11 cellular contexts compared by ENCODE assay signal in genomic region chr6:52415917-52416628, GRCh38. TPM values are rescaled to one million over a fixed set of nuclear protein-coding genes. Genes with fewer than 3 reads are reported as not detected.
DNase-seq lines count a peak whose midpoint lies in the region; ATAC-seq, FAIRE-seq and TF ChIP-seq lines count a peak whose summit lies in the region.
"Had no signal": no experiment of that assay in that cellular context is flagged by ENCODE, and none has a peak within 500 bp of the region (broad histone marks: within the 10 kb centered on the region; RNA-seq: fewer than 3 reads in every experiment).

No MANE protein-coding gene starts in this region.

- no peak for TF ChIP-seq POLR2A in tibial nerve (IDR thresholded peaks at IDR 0.05)
- no peak for TF ChIP-seq POLR2A in upper lobe of left lung (IDR thresholded peaks at IDR 0.05)

- no peaks in the 10 kb centered on the region for H3K9me3 Mint-ChIP-seq in naive thymus-derived CD8-positive, alpha-beta T cell
- H3K9me3 Mint-ChIP-seq: naive B cell had no signal

- TF ChIP-seq CTCF in OCI-LY3 (IDR thresholded peaks at IDR 0.05; ENCODE audit: low read depth, low read length), result no peak
- no peak for TF ChIP-seq CTCF in bronchial epithelial cell (IDR thresholded peaks at IDR 0.05; ENCODE audit: insufficient read depth, low read length, severe bottlenecking)
- TF ChIP-seq CTCF in tibial nerve (IDR thresholded peaks at IDR 0.05), result no peak
- no peak for TF ChIP-seq CTCF in upper lobe of left lung (IDR thresholded peaks at IDR 0.05)

- no peaks in the 10 kb centered on the region for H3K9me3 ChIP-seq in OCI-LY3 (ENCODE audit: insufficient read depth, low read length)
- no peaks in the 10 kb centered on the region for H3K9me3 ChIP-seq in tibial nerve
- no peaks in the 10 kb centered on the region for H3K9me3 ChIP-seq in upper lobe of left lung
- H3K9me3 ChIP-seq: body of pancreas had no signal

- TF ChIP-seq EP300 in tibial nerve (IDR thresholded peaks at IDR 0.05) (no peak), upper lobe of left lung (IDR thresholded peaks at IDR 0.05) (no peak)

- DNase-seq in EL (peak; percentile 58), bronchial epithelial cell (ENCODE audit: low read depth) (peak; percentile 30), activated gamma-delta T cell (lab: John Stamatoyannopoulos, UW) (no peak), tibial nerve (ENCODE audit: low spot score in 2 of 2) (no peak), upper lobe of left lung (no peak), amygdala (lab: John Stamatoyannopoulos, UW) (no peak)
- no peak for DNase-seq in naive thymus-derived CD8-positive, alpha-beta T cell

- ATAC-seq in naive thymus-derived CD8-positive, alpha-beta T cell, result no peak
- no peak for ATAC-seq in upper lobe of left lung (ENCODE audit: low FRiP score in 2 of 2)
- ATAC-seq: activated CD4-positive, CD25-positive, alpha-beta regulatory T cell treated with anti-CD3 and anti-CD28 coated beads, Interleukin-2, amount 50 U/mL, for 24 hours had no signal

- H3K27me3 ChIP-seq in OCI-LY3 (ENCODE audit: low read depth, low read length) (peaks cover 7% of the 10 kb centered on the region; the same call in 1 of the 2 replicates), bronchial epithelial cell (ENCODE audit: control insufficient read depth, insufficient read depth, low read length) (no peaks in the 10 kb centered on the region), tibial nerve (no peaks in the 10 kb centered on the region), upper lobe of left lung (no peaks in the 10 kb centered on the region)
- H3K27me3 ChIP-seq: body of pancreas had no signal

- no peak overlapping the region for H3K9ac ChIP-seq in OCI-LY3 (ENCODE audit: low read length)

- POLR2A ChIA-PET in naive thymus-derived CD8-positive, alpha-beta T cell (lab: Charles Lee), result interaction anchor here (1.1 to 1.3 kb wide), 2 partner anchors 18 to 131 kb away, joined by 3 to 4 read pairs; no protein-coding TSS in a partner anchor

- no peaks in the 10 kb centered on the region for H3K27me3 Mint-ChIP-seq in naive thymus-derived CD8-positive, alpha-beta T cell

- no peaks in the 10 kb centered on the region for H3K36me3 ChIP-seq in OCI-LY3 (replicated peaks; ENCODE audit: low read depth, low read length)
- H3K36me3 ChIP-seq in bronchial epithelial cell (ENCODE audit: control insufficient read depth, insufficient read depth, low read length), result no peaks in the 10 kb centered on the region
- H3K36me3 ChIP-seq in tibial nerve, result no peaks in the 10 kb centered on the region
- H3K36me3 ChIP-seq in upper lobe of left lung, result no peaks in the 10 kb centered on the region

- no peaks in the 10 kb centered on the region for H4K20me1 ChIP-seq in OCI-LY3 (ENCODE audit: insufficient read depth, low read length)

- no peak overlapping the region for H2AFZ ChIP-seq in OCI-LY3 (ENCODE audit: low read depth, low read length)

- H3K27ac ChIP-seq in OCI-LY3 (ENCODE audit: low read length) (no peak overlapping the region), tibial nerve (no peak overlapping the region), upper lobe of left lung (no peak overlapping the region)
- H3K27ac ChIP-seq: body of pancreas had no signal

- H3K4me3 ChIP-seq in OCI-LY3 (ENCODE audit: low read length) (0 out of 2 replicates have a peak overlapping the region, but pooled peaks have one; percentile 13), bronchial epithelial cell (ENCODE audit: low read depth, low read length) (no peak overlapping the region), tibial nerve (no peak overlapping the region), upper lobe of left lung (no peak overlapping the region)
- H3K4me3 ChIP-seq: body of pancreas had no signal

- no peaks in the 10 kb centered on the region for H3K79me2 ChIP-seq in OCI-LY3 (ENCODE audit: low read length)

- no peak for FAIRE-seq in bronchial epithelial cell (lab: Jason Lieb, UNC)

- H3K4me3 Mint-ChIP-seq in naive thymus-derived CD8-positive, alpha-beta T cell, result peak overlapping the region in 1 of 10 donors; percentile 24

- H3K4me1 Mint-ChIP-seq in naive thymus-derived CD8-positive, alpha-beta T cell, result peaks cover 15 to 45% (median 21%) of the 10 kb centered on the region in 4 donors

- H3K4me2 ChIP-seq in OCI-LY3 (ENCODE audit: low read length), result peak overlapping the region; percentile 55

- H3K27ac Mint-ChIP-seq in naive thymus-derived CD8-positive, alpha-beta T cell, result peak overlapping the region in 6 of 10 donors; percentile 13 to 78 (median 56)

- no peaks in the 10 kb centered on the region for H3K36me3 Mint-ChIP-seq in naive thymus-derived CD8-positive, alpha-beta T cell
- H3K36me3 Mint-ChIP-seq: naive B cell had no signal

- peaks cover 38% of the 10 kb centered on the region for H3K4me1 ChIP-seq in OCI-LY3 (ENCODE audit: low read length)
- H3K4me1 ChIP-seq in tibial nerve, result peaks cover 0 to 32% (median 12%) of the 10 kb centered on the region in 4 donors
- peaks cover 12 to 19% (median 15%) of the 10 kb centered on the region in 4 donors for H3K4me1 ChIP-seq in upper lobe of left lung

- WGBS in tibial nerve, 2 donors, result 54 to 57% methylated on average over 6 of the region's 6 CpGs
- 55 to 58% methylated on average over 6 of the region's 6 CpGs for WGBS in upper lobe of left lung, 2 donors

RNA-seq across cellular contexts. Expression of gene EFHC1, which starts 4.1 kb away (rescaled TPM):
- total RNA-seq in bronchial epithelial cell (4.5 and 6.6 TPM in 2 replicates), tibial nerve (10 to 100 TPM; 30.6 to 45.6 (median 37.7) TPM), upper lobe of left lung (10 to 100 TPM; 16.2 to 96.4 (median 21.6) TPM)
- 10 to 100 TPM; 13.0 to 15.5 TPM for total RNA-seq in naive thymus-derived CD8-positive, alpha-beta T cell
- polyA plus RNA-seq in naive thymus-derived CD8-positive, alpha-beta T cell, result 1 to 10 TPM; 2.5 to 5.1 (median 2.9) TPM

RNA-seq across cellular contexts. Expression of gene PAQR8, which starts 54.1 kb away (rescaled TPM):
- total RNA-seq in bronchial epithelial cell (1.3 and 5.6 TPM in 2 replicates), tibial nerve (10 to 100 TPM; 12.6 to 33.2 (median 22.3) TPM), upper lobe of left lung (10 to 100 TPM in 3 of 6 donors, 1 to 10 TPM in 3; 3.4 to 21.6 (median 9.3) TPM)
- total RNA-seq in naive thymus-derived CD8-positive, alpha-beta T cell, result 10 to 100 TPM; 28.9 to 31.7 TPM
- polyA plus RNA-seq in naive thymus-derived CD8-positive, alpha-beta T cell, result 10 to 100 TPM; 14.3 to 35.0 (median 30.6) TPM

Comparison
In these comparisons a context has a peak if more than half of its experiments do, and no peak if none do; other contexts are left out.
1. DNase-seq: peak in EL (single experiment) and bronchial epithelial cell (single experiment); none in naive thymus-derived CD8-positive, alpha-beta T cell (0 of 10), activated gamma-delta T cell (single experiment), tibial nerve (0 of 2), upper lobe of left lung (0 of 2) and amygdala (0 of 56).